In the genomic region with DNA sequence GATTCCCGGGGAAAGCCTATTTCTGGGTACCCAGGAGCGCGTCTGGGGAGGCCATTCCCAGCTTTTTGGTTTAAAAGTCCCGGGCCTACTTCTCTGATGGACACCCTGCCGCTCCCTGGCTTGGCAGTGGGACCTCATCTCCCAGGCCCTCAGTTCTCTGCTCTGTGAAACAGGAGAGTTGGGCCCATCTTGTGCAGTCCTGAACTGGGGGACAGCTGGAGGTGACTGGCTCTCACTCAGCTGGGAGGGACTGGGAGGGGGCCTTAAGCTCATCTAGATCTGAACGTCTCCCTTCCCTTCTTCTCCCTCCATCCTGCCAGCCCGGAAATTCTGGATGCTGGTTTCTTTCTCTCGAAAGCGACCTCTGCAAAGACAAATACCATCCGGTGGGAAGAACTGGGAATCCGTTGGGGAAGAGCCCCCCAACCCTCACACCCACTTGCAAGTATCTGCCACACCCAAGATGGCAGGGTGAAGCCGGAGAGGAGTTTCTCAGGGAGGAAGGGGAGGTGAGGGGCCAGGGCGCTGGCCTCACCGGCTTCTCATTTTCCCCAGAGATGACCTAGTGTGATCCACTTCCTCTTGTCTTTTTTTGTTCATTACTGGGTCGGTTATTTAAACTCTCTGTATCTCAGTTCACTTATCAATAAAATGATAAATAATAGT, we compare ENCODE assay signal across 8 cellular contexts. TPM values are rescaled to one million over a fixed set of nuclear protein-coding genes. Genes with fewer than 3 reads are reported as not detected.
DNase-seq lines count a peak whose midpoint lies in the region; ATAC-seq, FAIRE-seq and TF ChIP-seq lines count a peak whose summit lies in the region.

No MANE protein-coding gene starts in this region.

- POLR2A ChIA-PET in activated CD4-positive, alpha-beta T cell treated with anti-CD3 and anti-CD28 coated beads, Interleukin-2, amount 10 ng/mL, durations not matched to agents 7 days and 5 days (lab: Charles Lee), result no interaction called here

- peaks cover 38% of the 10 kb centered on the region for H3K4me1 Mint-ChIP-seq in activated CD4-positive, alpha-beta T cell treated with anti-CD3 and anti-CD28 coated beads, Interleukin-2, amount 10 ng/mL, durations not matched to agents 7 days and 5 days

- ATAC-seq in lung (ENCODE audit: insufficient read depth, low FRiP score) (no peak), thoracic aorta (ENCODE audit: insufficient number of reproducible peaks, low FRiP score, low read depth) (no peak), GM19397 (IDR thresholded peaks at IDR 0.05; ENCODE audit: unreplicated experiment) (no peak), HG02870 (IDR thresholded peaks at IDR 0.05; ENCODE audit: unreplicated experiment) (no peak)

- CTCF ChIA-PET in activated CD4-positive, alpha-beta T cell treated with anti-CD3 and anti-CD28 coated beads, Interleukin-2, amount 10 ng/mL, durations not matched to agents 7 days and 5 days (lab: Charles Lee), result interaction anchor here (0.5 to 1.6 kb wide), 2 partner anchors 9 to 155 kb away, joined by 3 to 4 read pairs; no protein-coding TSS in a partner anchor

- no peaks in the 10 kb centered on the region for H3K9me3 ChIP-seq in lung (ENCODE audit: control insufficient read depth in 2 of 2, insufficient read depth in 1 of 2, low read length in 1 of 2)
- no peaks in the 10 kb centered on the region for H3K9me3 ChIP-seq in thoracic aorta

- 40 to 54% methylated on average over 15 of the region's 15 CpGs for WGBS in lung, 2 donors

- peak overlapping the region; percentile 68 for H3K4me3 ChIP-seq in astrocyte of the spinal cord (ENCODE audit: low read depth, low read length)
- H3K4me3 ChIP-seq in lung, result peak overlapping the region; percentile 84
- peak overlapping the region; percentile 97 for H3K4me3 ChIP-seq in thoracic aorta

- H3K27ac ChIP-seq in lung (ENCODE audit: low read depth in 1 of 2, low read length in 1 of 2) (peak overlapping the region in 1 of 2 donors; percentile 95), thoracic aorta (peak overlapping the region; percentile 89)

- H3K27me3 Mint-ChIP-seq in activated CD4-positive, alpha-beta T cell treated with anti-CD3 and anti-CD28 coated beads, Interleukin-2, amount 10 ng/mL, durations not matched to agents 7 days and 5 days, result peaks cover 10% of the 10 kb centered on the region

- H3K36me3 ChIP-seq in lung (ENCODE audit: control insufficient read depth in 2 of 2, insufficient read depth in 2 of 2, low read length in 2 of 2), result no peaks in the 10 kb centered on the region
- no peaks in the 10 kb centered on the region for H3K36me3 ChIP-seq in thoracic aorta

- no peak for DNase-seq in activated CD4-positive, alpha-beta T cell treated with anti-CD3 and anti-CD28 coated beads, Interleukin-2, amount 10 ng/mL, durations not matched to agents 7 days and 5 days
- DNase-seq in activated CD4-positive, alpha-beta T cell treated with anti-CD3 and anti-CD28 coated beads for 1 hour, result no peak
- DNase-seq in astrocyte of the spinal cord (ENCODE audit: low read depth, low spot score), result no peak
- DNase-seq in lung (ENCODE audit: low spot score), result no peak
- DNase-seq in thoracic aorta (ENCODE audit: low spot score), result no peak
- DNase-seq in HTR-8/SVneo (ENCODE audit: insufficient read length, low spot score), result no peak

- no peak for FAIRE-seq in HTR-8/SVneo (lab: Jason Lieb, UNC)

- no peaks in the 10 kb centered on the region for H3K9me3 Mint-ChIP-seq in activated CD4-positive, alpha-beta T cell treated with anti-CD3 and anti-CD28 coated beads, Interleukin-2, amount 10 ng/mL, durations not matched to agents 7 days and 5 days

- no peaks in the 10 kb centered on the region for H3K27me3 ChIP-seq in lung (ENCODE audit: control insufficient read depth, insufficient read depth)
- H3K27me3 ChIP-seq in thoracic aorta (replicated peaks; ENCODE audit: insufficient read depth), result no peaks in the 10 kb centered on the region

- peak overlapping the region; percentile 67 for H3K4me3 Mint-ChIP-seq in activated CD4-positive, alpha-beta T cell treated with anti-CD3 and anti-CD28 coated beads, Interleukin-2, amount 10 ng/mL, durations not matched to agents 7 days and 5 days

- peak overlapping the region; percentile 4 for H3K27ac Mint-ChIP-seq in activated CD4-positive, alpha-beta T cell treated with anti-CD3 and anti-CD28 coated beads, Interleukin-2, amount 10 ng/mL, durations not matched to agents 7 days and 5 days

- TF ChIP-seq CTCF in astrocyte of the spinal cord (IDR thresholded peaks at IDR 0.05; ENCODE audit: low read depth, low read length) (no peak), lung (IDR thresholded peaks at IDR 0.05; ENCODE audit: control extremely low read depth, extremely low read depth) (no peak), thoracic aorta (IDR thresholded peaks at IDR 0.05) (no peak)

- in situ Hi-C loops in astrocyte of the spinal cord (cut with HindIII; ENCODE audit: low sequenced_read_pairs), result no loop called here

- peaks cover 0 to 23% of the 10 kb centered on the region in 2 donors for H3K4me1 ChIP-seq in lung (ENCODE audit: control insufficient read depth in 2 of 2, insufficient read depth in 2 of 2, low read length in 2 of 2)
- H3K4me1 ChIP-seq in thoracic aorta (ENCODE audit: control insufficient read depth in 1 of 2, low read depth in 2 of 2), result peaks cover 9 to 71% of the 10 kb centered on the region in 2 donors

- no peaks in the 10 kb centered on the region for H3K36me3 Mint-ChIP-seq in activated CD4-positive, alpha-beta T cell treated with anti-CD3 and anti-CD28 coated beads, Interleukin-2, amount 10 ng/mL, durations not matched to agents 7 days and 5 days (ENCODE audit: low read depth)

RNA-seq across cellular contexts. Expression of gene RIN3, which starts 1.4 kb away (rescaled TPM):
- 10 to 100 TPM; 52.6 to 56.8 TPM for total RNA-seq in activated CD4-positive, alpha-beta T cell treated with anti-CD3 and anti-CD28 coated beads, Interleukin-2, amount 10 ng/mL, durations not matched to agents 7 days and 5 days
- total RNA-seq in lung, result 10 to 100 TPM; 28.1 to 55.5 TPM
- polyA plus RNA-seq in lung, result 10 to 100 TPM; 19.3 to 52.4 TPM
- 10 to 100 TPM; 47.4 to 54.2 TPM for total RNA-seq in thoracic aorta
